In genomic region chr16:67720236-67720635, GRCh38 we compare ENCODE assay signal across 8 cellular contexts. TPM values are rescaled to one million over a fixed set of nuclear protein-coding genes. Genes with fewer than 3 reads are reported as not detected.
DNase-seq lines count a peak whose midpoint lies in the region; ATAC-seq lines count a peak whose summit lies in the region.

No MANE protein-coding gene starts in this region.

- H3K4me1 Mint-ChIP-seq in T-helper 2 cell treated with Interferon-gamma antibody and Interleukin-4, amounts not matched to agents 5 μg/mL and 100 μg/mL, for 36 hours (ENCODE audit: low read depth), result peaks cover 28% of the 10 kb centered on the region
- peaks cover 29% of the 10 kb centered on the region for H3K4me1 Mint-ChIP-seq in activated naive CD8-positive, alpha-beta T cell (ENCODE audit: low read depth)

- peak overlapping the region; percentile 97 for H3K27ac Mint-ChIP-seq in T-helper 2 cell treated with Interferon-gamma antibody and Interleukin-4, amounts not matched to agents 5 μg/mL and 100 μg/mL, for 36 hours
- H3K27ac Mint-ChIP-seq in activated naive CD8-positive, alpha-beta T cell, result peak overlapping the region; percentile 98

- ATAC-seq in left lobe of liver, result peak; percentile 2
- ATAC-seq in HG03196 (IDR thresholded peaks at IDR 0.05; ENCODE audit: unreplicated experiment), result no peak
- no peak for ATAC-seq in GM18907 (IDR thresholded peaks at IDR 0.05; ENCODE audit: unreplicated experiment)

- no peaks in the 10 kb centered on the region for H3K27me3 Mint-ChIP-seq in T-helper 2 cell treated with Interferon-gamma antibody and Interleukin-4, amounts not matched to agents 5 μg/mL and 100 μg/mL, for 36 hours (ENCODE audit: low read depth)
- H3K27me3 Mint-ChIP-seq in activated naive CD8-positive, alpha-beta T cell, result no peaks in the 10 kb centered on the region

- no peaks in the 10 kb centered on the region for H3K9me3 Mint-ChIP-seq in T-helper 2 cell treated with Interferon-gamma antibody and Interleukin-4, amounts not matched to agents 5 μg/mL and 100 μg/mL, for 36 hours
- no peaks in the 10 kb centered on the region for H3K9me3 Mint-ChIP-seq in activated naive CD8-positive, alpha-beta T cell (ENCODE audit: low read depth)

- peak overlapping the region; percentile 91 for H3K27ac ChIP-seq in substantia nigra (ENCODE audit: low read depth, low read length, poor library complexity, severe bottlenecking)

- DNase-seq in T-helper 2 cell treated with Interferon-gamma antibody and Interleukin-4, amounts not matched to agents 5 μg/mL and 100 μg/mL, for 36 hours (ENCODE audit: low spot score), result no peak
- DNase-seq in T-helper 2 cell (no peak), left lobe of liver (ENCODE audit: low spot score) (no peak), substantia nigra (lab: John Stamatoyannopoulos, UW) (peak in 2 of 49 donors; percentile 4 to 41), NCI-H187 treated with DMSO at 0.1 percent for 48 hours (lab: John Stamatoyannopoulos, UW) (no peak)

- H3K4me3 Mint-ChIP-seq in T-helper 2 cell treated with Interferon-gamma antibody and Interleukin-4, amounts not matched to agents 5 μg/mL and 100 μg/mL, for 36 hours, result peak overlapping the region; percentile 98
- peak overlapping the region; percentile 95 for H3K4me3 Mint-ChIP-seq in activated naive CD8-positive, alpha-beta T cell

- peaks cover 11% of the 10 kb centered on the region for H3K36me3 Mint-ChIP-seq in T-helper 2 cell treated with Interferon-gamma antibody and Interleukin-4, amounts not matched to agents 5 μg/mL and 100 μg/mL, for 36 hours (ENCODE audit: low read depth)
- peaks cover 7% of the 10 kb centered on the region for H3K36me3 Mint-ChIP-seq in activated naive CD8-positive, alpha-beta T cell

RNA-seq across cellular contexts. Expression of gene GFOD2, which starts 1.1 kb away (rescaled TPM):
- 33.8 TPM for total RNA-seq in left lobe of liver

RNA-seq across cellular contexts. Expression of gene C16orf86, which starts 53.6 kb away (rescaled TPM):
- total RNA-seq in left lobe of liver, result 5.5 TPM

RNA-seq across cellular contexts. Expression of gene ENKD1, which starts 53.7 kb away (rescaled TPM):
- 10.6 TPM for total RNA-seq in left lobe of liver

RNA-seq across cellular contexts. Expression of gene PARD6A, which starts 59.5 kb away (rescaled TPM):
- total RNA-seq in left lobe of liver, result 3.4 TPM
